ENCODE assay signal across 10 cellular contexts in genomic region chrX:46461653-46462191, GRCh38.
DNase-seq lines count a peak whose midpoint lies in the region; ATAC-seq, FAIRE-seq and TF ChIP-seq lines count a peak whose summit lies in the region.
"Had no signal": no experiment of that assay in that cellular context is flagged by ENCODE, and none has a peak within 500 bp of the region (broad histone marks: within the 10 kb centered on the region; RNA-seq: fewer than 3 reads in every experiment).

No MANE protein-coding gene starts in this region.

- peaks cover 22% of the 10 kb centered on the region for H3K36me3 Mint-ChIP-seq in endothelial cell (ENCODE audit: low read depth, unreplicated experiment)

- FAIRE-seq in RCC 7860 (lab: Jason Lieb, UNC) = no peak

- H3K4me1 ChIP-seq in esophagus squamous epithelium (no peaks in the 10 kb centered on the region), SJCRH30 (no peaks in the 10 kb centered on the region)
- H3K4me1 ChIP-seq: parathyroid adenoma had no signal

- H3K4me3 ChIP-seq in esophagus squamous epithelium (no peak overlapping the region), SJCRH30 (no peak overlapping the region), MG63 (no peak overlapping the region)

- no peak for DNase-seq in endothelial cell (ENCODE audit: low spot score)
- no peak for DNase-seq in esophagus squamous epithelium (lab: John Stamatoyannopoulos, UW)
- DNase-seq in SJCRH30 = no peak
- no peak for DNase-seq in RCC 7860 (ENCODE audit: low spot score)
- DNase-seq in MG63 = no peak
- DNase-seq: stimulated activated naive CD4-positive, alpha-beta T cell treated with Interleukin-2 at 50 U/mL for 16 hours had no signal

- H3K36me3 ChIP-seq in esophagus squamous epithelium (peaks cover 0 to 43% (median 0%) of the 10 kb centered on the region in 3 donors), SJCRH30 (no peaks in the 10 kb centered on the region), MG63 (peaks cover 9% of the 10 kb centered on the region)

- ATAC-seq in GM18502 (IDR thresholded peaks at IDR 0.05; ENCODE audit: poor library complexity, unreplicated experiment) (peak; percentile 96), GM21381 (IDR thresholded peaks at IDR 0.05; ENCODE audit: unreplicated experiment) (peak; percentile 95), HG03342 (IDR thresholded peaks at IDR 0.05; ENCODE audit: unreplicated experiment) (peak; percentile 82)

- no peaks in the 10 kb centered on the region for H3K9me3 ChIP-seq in esophagus squamous epithelium
- no peaks in the 10 kb centered on the region for H3K9me3 ChIP-seq in SJCRH30 (replicated peaks)
- no peaks in the 10 kb centered on the region for H3K9me3 ChIP-seq in MG63

- H3K27ac ChIP-seq in esophagus squamous epithelium (no peak overlapping the region), SJCRH30 (no peak overlapping the region)
- H3K27ac ChIP-seq: parathyroid adenoma had no signal

- H3K27me3 Mint-ChIP-seq in endothelial cell (ENCODE audit: unreplicated experiment) = peaks cover 2% of the 10 kb centered on the region

- intact Hi-C loops in esophagus squamous epithelium (cut with DNase I) = no loop called here

- peaks cover 13% of the 10 kb centered on the region for H3K4me1 Mint-ChIP-seq in endothelial cell (ENCODE audit: unreplicated experiment)

- H3K27me3 ChIP-seq in esophagus squamous epithelium (no peaks in the 10 kb centered on the region), SJCRH30 (no peaks in the 10 kb centered on the region), MG63 (no peaks in the 10 kb centered on the region)

- H3K4me3 Mint-ChIP-seq in endothelial cell (ENCODE audit: unreplicated experiment) = peak overlapping the region; percentile 23

- no peaks in the 10 kb centered on the region for H3K9me3 Mint-ChIP-seq in endothelial cell (ENCODE audit: unreplicated experiment)

- H3K27ac Mint-ChIP-seq in endothelial cell (ENCODE audit: unreplicated experiment) = peak overlapping the region; percentile 98

- no peak for TF ChIP-seq CTCF in endothelial cell (IDR thresholded peaks at IDR 0.05; ENCODE audit: unreplicated experiment)
- TF ChIP-seq CTCF in esophagus squamous epithelium (IDR thresholded peaks at IDR 0.05) = no peak

- no peak for TF ChIP-seq POLR2A in esophagus squamous epithelium (IDR thresholded peaks at IDR 0.05)

- WGBS in esophagus squamous epithelium, 2 donors = 50 to 85% methylated on average over 1 to 2 of the region's 2 CpGs
